ENCODE assay signal across 1 cellular context in genomic region chr16:57277586-57277985, GRCh38.
TF ChIP-seq lines count a peak whose summit lies in the region.

No MANE protein-coding gene starts in this region.

TF ChIP-seq in SK-N-SH treated with all-trans-retinoic acid at 6 μM for 48 hours, 23 proteins besides CTCF, POLR2A, EP300 and RAD21 (continued from another document):
- TF ChIP-seq TSHZ2 (CRISPR knock-in tag; IDR thresholded peaks at IDR 0.05) (no peak), ZNF8 (CRISPR knock-in tag; IDR thresholded peaks at IDR 0.05) (no peak), ISL1 (CRISPR knock-in tag; IDR thresholded peaks at IDR 0.05) (no peak), ZFP30 (CRISPR knock-in tag; IDR thresholded peaks at IDR 0.05) (no peak), TCF4 (CRISPR knock-in tag; IDR thresholded peaks at IDR 0.05; ENCODE audit: borderline replicate concordance) (no peak), ZNF70 (CRISPR knock-in tag; IDR thresholded peaks at IDR 0.05) (no peak), ZNF565 (CRISPR knock-in tag; conservative IDR thresholded peaks at IDR 0.05; ENCODE audit: low read depth) (no peak), BACH2 (CRISPR knock-in tag; IDR thresholded peaks at IDR 0.05; ENCODE audit: borderline replicate concordance) (no peak), PATZ1 (CRISPR knock-in tag; IDR thresholded peaks at IDR 0.05; ENCODE audit: borderline replicate concordance) (no peak), PPARA (CRISPR knock-in tag; IDR thresholded peaks at IDR 0.05; ENCODE audit: borderline replicate concordance) (no peak)
